Comparison of ENCODE assay signal across 7 cellular contexts in genomic region chr12:108305520-108305919, GRCh38. TPM values are rescaled to one million over a fixed set of nuclear protein-coding genes. Genes with fewer than 3 reads are reported as not detected.
DNase-seq lines count a peak whose midpoint lies in the region; ATAC-seq and TF ChIP-seq lines count a peak whose summit lies in the region.

No MANE protein-coding gene starts in this region.

- H3K36me3 ChIP-seq in HUES6 (ENCODE audit: control insufficient read depth, insufficient read depth, low read length) (no peaks in the 10 kb centered on the region), body of pancreas (replicated peaks in 1 of 2; ENCODE audit: insufficient read depth in 1 of 2, low read depth in 2 of 2) (no peaks in the 10 kb centered on the region)

- ATAC-seq in body of pancreas (peak; percentile 49), left colon (no peak), GM18867 (IDR thresholded peaks at IDR 0.05; ENCODE audit: unreplicated experiment) (no peak), GM19397 (IDR thresholded peaks at IDR 0.05; ENCODE audit: unreplicated experiment) (no peak)

- intact Hi-C loops in body of pancreas (cut with DNase I), result no loop called here
- intact Hi-C loops in left colon (cut with DNase I, micrococcal nuclease), result no loop called here

- no peaks in the 10 kb centered on the region for H3K9me3 ChIP-seq in HUES6 (ENCODE audit: control insufficient read depth, insufficient read depth, low read depth, low read length)
- no peaks in the 10 kb centered on the region for H3K9me3 ChIP-seq in body of pancreas

- H3K27me3 ChIP-seq in HUES6 (ENCODE audit: control insufficient read depth, insufficient read depth, low read length) (no peaks in the 10 kb centered on the region), body of pancreas (no peaks in the 10 kb centered on the region)

- no peak for TF ChIP-seq CTCF in body of pancreas (IDR thresholded peaks at IDR 0.05)

- H3K4me1 ChIP-seq in HUES6 (ENCODE audit: control insufficient read depth, insufficient read depth, low read length), result peaks cover 58% of the 10 kb centered on the region
- H3K4me1 ChIP-seq in body of pancreas, result peaks cover 53% of the 10 kb centered on the region

- peak overlapping the region; percentile 51 for H3K9ac ChIP-seq in HUES6 (ENCODE audit: low read length)

- DNase-seq in body of pancreas (peak; percentile 38 to 79 (median 64)), left colon (peak; percentile 53 to 72), superior temporal gyrus (ENCODE audit: extremely low spot score) (peak; percentile 76), NCI-H2171 (lab: John Stamatoyannopoulos, UW) (no peak)

- H3K27ac ChIP-seq in HUES6 (ENCODE audit: low read depth, low read length) (peak overlapping the region; percentile 37; the same call in 1 of the 2 replicates), body of pancreas (peak overlapping the region in 3 of 4 donors; percentile 19 to 68 (median 62))

- H3K4me3 ChIP-seq in HUES6 (ENCODE audit: low read depth, low read length), result no peak overlapping the region
- no peak overlapping the region for H3K4me3 ChIP-seq in body of pancreas

- 39 to 56% methylated on average over 3 to 9 of the region's 9 CpGs for WGBS in body of pancreas, 2 donors

- TF ChIP-seq POLR2A in body of pancreas (IDR thresholded peaks at IDR 0.05), result peak in 1 of 3 donors; percentile 26

RNA-seq across cellular contexts. Expression of gene CMKLR1, which starts 33.6 kb away (rescaled TPM):
- total RNA-seq in body of pancreas (1 to 10 TPM; 5.3 to 5.7 TPM), left colon (10 to 100 TPM in 1 of 2 donors, 1 to 10 TPM in 1; 2.5 to 11.4 TPM)
